13 cellular contexts compared by ENCODE assay signal in the genomic region with DNA sequence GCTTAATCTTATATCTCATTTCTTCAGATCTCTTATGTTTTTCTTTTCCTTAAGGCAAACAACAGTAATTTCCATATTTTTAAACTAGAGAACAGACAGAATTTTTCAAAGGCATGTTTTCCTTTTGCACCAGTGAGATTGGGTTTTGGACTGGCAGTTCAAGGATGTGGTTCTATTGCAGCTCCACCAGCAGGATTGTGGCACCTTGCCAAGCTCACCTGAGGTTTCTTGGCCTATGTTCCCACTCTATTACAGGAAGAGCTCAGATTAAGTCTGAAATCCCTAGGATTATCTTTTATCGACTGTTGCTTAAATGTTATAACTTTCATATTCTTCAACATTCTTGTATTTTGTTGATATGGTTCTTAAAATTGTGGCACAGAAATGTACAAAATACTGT.
"Had no signal": no experiment of that assay in that cellular context is flagged by ENCODE, and none has a peak within 500 bp of the region (broad histone marks: within the 10 kb centered on the region; RNA-seq: fewer than 3 reads in every experiment).

No MANE protein-coding gene starts in this region.

- H3K27ac Mint-ChIP-seq: activated CD4-positive, alpha-beta T cell treated with anti-CD3 and anti-CD28 coated beads, Interleukin-2, amount 10 ng/mL, durations not matched to agents 7 days and 5 days; activated naive CD8-positive, alpha-beta T cell treated with anti-CD3 and anti-CD28 coated beads, Interleukin-2, amount 10 ng/mL, durations not matched to agents 7 days and 5 days; activated T-helper 1 cell treated with anti-CD3 and anti-CD28 coated beads, Interleukin-12 subunit alpha, Interleukin-12 subunit beta, Interleukin-2, Interleukin-4 antibody, amounts not matched to agents 30 ng/mL and 10 ng/mL and 1 ng/mL, durations not matched to agents 14 hours and 24 hours and 36 hours; type B pancreatic cell had no signal

- H3K4me1 ChIP-seq: prostate gland had no signal

- H3K9me3 ChIP-seq: prostate gland had no signal

- H3K36me3 Mint-ChIP-seq: activated naive CD8-positive, alpha-beta T cell treated with anti-CD3 and anti-CD28 coated beads, Interleukin-2, amount 10 ng/mL, durations not matched to agents 7 days and 5 days had no signal

- H3K27ac ChIP-seq: brain microvascular endothelial cell, prostate gland, skin epidermis had no signal

- H3K4me3 Mint-ChIP-seq: activated CD4-positive, alpha-beta T cell treated with anti-CD3 and anti-CD28 coated beads, Interleukin-2, amount 10 ng/mL, durations not matched to agents 7 days and 5 days; activated naive CD8-positive, alpha-beta T cell treated with anti-CD3 and anti-CD28 coated beads, Interleukin-2, amount 10 ng/mL, durations not matched to agents 7 days and 5 days; activated T-helper 1 cell treated with anti-CD3 and anti-CD28 coated beads, Interleukin-12 subunit alpha, Interleukin-12 subunit beta, Interleukin-2, Interleukin-4 antibody, amounts not matched to agents 30 ng/mL and 10 ng/mL and 1 ng/mL, durations not matched to agents 14 hours and 24 hours and 36 hours; endodermal cell; type B pancreatic cell had no signal

- H3K36me3 ChIP-seq: brain microvascular endothelial cell, prostate gland had no signal

- H3K4me3 ChIP-seq: prostate gland, skin epidermis had no signal

- H3K27me3 Mint-ChIP-seq: activated CD4-positive, alpha-beta T cell treated with anti-CD3 and anti-CD28 coated beads, Interleukin-2, amount 10 ng/mL, durations not matched to agents 7 days and 5 days; activated naive CD8-positive, alpha-beta T cell treated with anti-CD3 and anti-CD28 coated beads, Interleukin-2, amount 10 ng/mL, durations not matched to agents 7 days and 5 days; type B pancreatic cell had no signal

- H3K9me3 Mint-ChIP-seq: activated T-helper 1 cell treated with anti-CD3 and anti-CD28 coated beads, Interleukin-12 subunit alpha, Interleukin-12 subunit beta, Interleukin-2, Interleukin-4 antibody, amounts not matched to agents 30 ng/mL and 10 ng/mL and 1 ng/mL, durations not matched to agents 14 hours and 24 hours and 36 hours; endodermal cell had no signal

- H3K4me1 Mint-ChIP-seq: activated CD4-positive, alpha-beta T cell treated with anti-CD3 and anti-CD28 coated beads, Interleukin-2, amount 10 ng/mL, durations not matched to agents 7 days and 5 days; activated naive CD8-positive, alpha-beta T cell treated with anti-CD3 and anti-CD28 coated beads, Interleukin-2, amount 10 ng/mL, durations not matched to agents 7 days and 5 days; endodermal cell had no signal

- DNase-seq: activated CD4-positive, alpha-beta T cell treated with anti-CD3 and anti-CD28 coated beads, Interleukin-2, amount 10 ng/mL, durations not matched to agents 7 days and 5 days; activated CD8-positive, alpha-beta memory T cell treated with anti-CD3 and anti-CD28 coated beads for 24 hours; activated naive CD8-positive, alpha-beta T cell treated with anti-CD3 and anti-CD28 coated beads, Interleukin-2, amount 10 ng/mL, durations not matched to agents 7 days and 5 days; brain microvascular endothelial cell; endodermal cell; right cardiac atrium; stimulated activated CD4-positive, alpha-beta T cell treated with anti-CD3 and anti-CD28 coated beads, Interleukin-4, amount 100 ng/mL, for 4 hours; stimulated activated CD8-positive, alpha-beta memory T cell treated with anti-CD3 and anti-CD28 coated beads, Interleukin-4, amount 100 ng/mL, for 48 hours; stimulated activated naive CD4-positive, alpha-beta T cell treated with Interleukin-2 at 50 U/mL for 16 hours had no signal

- H3K27me3 ChIP-seq: brain microvascular endothelial cell had no signal
